Comparison of ENCODE assay signal across 1 cellular context in genomic region chr6:91681341-91681740, GRCh38.
TF ChIP-seq lines count a peak whose summit lies in the region.

No MANE protein-coding gene starts in this region.

TF ChIP-seq in GM12878, 131 proteins besides CTCF, POLR2A, EP300 and RAD21 (continued from another document):
- no peak for TF ChIP-seq ZBTB40 (IDR thresholded peaks at IDR 0.05; ENCODE audit: borderline replicate concordance)
- no peak for TF ChIP-seq FOS (IDR thresholded peaks at IDR 0.05; ENCODE audit: borderline replicate concordance, extremely low read depth, insufficient read length)
- TF ChIP-seq MAX (IDR thresholded peaks at IDR 0.05; ENCODE audit: low read depth, low read length) = no peak
- no peak for TF ChIP-seq ATF2 (IDR thresholded peaks at IDR 0.05; ENCODE audit: low read length)
- TF ChIP-seq SPI1 (IDR thresholded peaks at IDR 0.05; ENCODE audit: borderline replicate concordance, insufficient read depth, low read depth, low read length) = no peak
- TF ChIP-seq NFYA (IDR thresholded peaks at IDR 0.05; ENCODE audit: borderline replicate concordance, low read depth, low read length) = no peak
- TF ChIP-seq CREM (IDR thresholded peaks at IDR 0.05; ENCODE audit: low read depth) = no peak
- no peak for TF ChIP-seq SIN3A (IDR thresholded peaks at IDR 0.05; ENCODE audit: low read depth, low read length)
- no peak for TF ChIP-seq POU2F2 (IDR thresholded peaks at IDR 0.05; ENCODE audit: borderline replicate concordance, low read depth, low read length)
- no peak for TF ChIP-seq TCF7 (IDR thresholded peaks at IDR 0.05; ENCODE audit: borderline replicate concordance)
- no peak for TF ChIP-seq EGR1 (IDR thresholded peaks at IDR 0.05; ENCODE audit: borderline replicate concordance in 1 of 2, low read depth in 2 of 2, low read length in 2 of 2)
- no peak for TF ChIP-seq MTA2 (IDR thresholded peaks at IDR 0.05; ENCODE audit: low read depth)
- TF ChIP-seq PKNOX1 (IDR thresholded peaks at IDR 0.05) = no peak
